23 cellular contexts compared by ENCODE assay signal in the genomic region with DNA sequence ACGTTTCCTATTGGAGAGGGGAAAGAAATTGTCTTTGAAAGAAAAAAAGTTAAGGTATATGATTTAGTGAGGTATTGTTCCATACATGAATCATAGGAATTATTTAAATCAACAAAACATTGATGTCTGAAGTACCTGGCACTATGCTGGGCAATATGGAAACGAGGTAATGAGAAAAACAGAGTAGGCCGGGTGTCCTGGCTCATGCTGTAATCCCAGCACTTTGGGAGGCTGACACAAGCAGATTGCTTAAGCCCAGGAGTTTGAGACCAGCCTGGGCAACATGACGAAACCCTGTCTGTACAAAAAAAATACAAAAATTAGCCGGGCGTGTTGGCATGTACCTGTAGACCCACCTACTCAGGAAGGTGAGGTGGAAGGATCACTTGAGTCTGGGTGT. TPM values are rescaled to one million over a fixed set of nuclear protein-coding genes. Genes with fewer than 3 reads are reported as not detected.
DNase-seq lines count a peak whose midpoint lies in the region; ATAC-seq and TF ChIP-seq lines count a peak whose summit lies in the region.
"Had no signal": no experiment of that assay in that cellular context is flagged by ENCODE, and none has a peak within 500 bp of the region (broad histone marks: within the 10 kb centered on the region; RNA-seq: fewer than 3 reads in every experiment).

No MANE protein-coding gene starts in this region.

- H3K27ac Mint-ChIP-seq in activated CD4-positive, alpha-beta T cell treated with anti-CD3 and anti-CD28 coated beads, Interleukin-2, amount 10 ng/mL, durations not matched to agents 24 days and 14 days = peak overlapping the region; percentile 67
- H3K27ac Mint-ChIP-seq in GM23338 = peak overlapping the region; percentile 0; the same call in 1 of the 2 replicates
- H3K27ac Mint-ChIP-seq in activated naive CD8-positive, alpha-beta T cell treated with anti-CD3 and anti-CD28 coated beads, Interleukin-2, amount 10 ng/mL, durations not matched to agents 7 days and 5 days = peak overlapping the region; percentile 27
- H3K27ac Mint-ChIP-seq in naive thymus-derived CD4-positive, alpha-beta T cell = peak overlapping the region in 8 of 9 donors; percentile 3 to 56 (median 14)
- H3K27ac Mint-ChIP-seq: type B pancreatic cell had no signal

- CTCF ChIA-PET in naive thymus-derived CD4-positive, alpha-beta T cell (lab: Charles Lee) = no interaction called here

- no peak overlapping the region for H2AFZ ChIP-seq in GM23338

- H3K27me3 Mint-ChIP-seq in activated CD4-positive, alpha-beta T cell treated with anti-CD3 and anti-CD28 coated beads, Interleukin-2, amount 10 ng/mL, durations not matched to agents 24 days and 14 days = no peaks in the 10 kb centered on the region
- peaks cover 16% of the 10 kb centered on the region for H3K27me3 Mint-ChIP-seq in GM23338 (ENCODE audit: insufficient read depth, low read depth, poor library complexity)
- no peaks in the 10 kb centered on the region for H3K27me3 Mint-ChIP-seq in activated naive CD8-positive, alpha-beta T cell treated with anti-CD3 and anti-CD28 coated beads, Interleukin-2, amount 10 ng/mL, durations not matched to agents 7 days and 5 days
- H3K27me3 Mint-ChIP-seq in naive thymus-derived CD4-positive, alpha-beta T cell = no peaks in the 10 kb centered on the region
- H3K27me3 Mint-ChIP-seq: type B pancreatic cell had no signal

- H3K4me2 ChIP-seq in GM23338 = no peak overlapping the region
- H3K4me2 ChIP-seq: KMS-11 had no signal

- H3K9me3 Mint-ChIP-seq in activated CD4-positive, alpha-beta T cell treated with anti-CD3 and anti-CD28 coated beads, Interleukin-2, amount 10 ng/mL, durations not matched to agents 24 days and 14 days = peaks cover 4% of the 10 kb centered on the region
- no peaks in the 10 kb centered on the region; the same call in 2 of the 3 replicates for H3K9me3 Mint-ChIP-seq in GM23338
- H3K9me3 Mint-ChIP-seq in activated naive CD8-positive, alpha-beta T cell treated with anti-CD3 and anti-CD28 coated beads, Interleukin-2, amount 10 ng/mL, durations not matched to agents 7 days and 5 days = peaks cover 5% of the 10 kb centered on the region
- peaks cover 0 to 17% (median 6%) of the 10 kb centered on the region in 11 donors for H3K9me3 Mint-ChIP-seq in naive thymus-derived CD4-positive, alpha-beta T cell

- peaks cover 6% of the 10 kb centered on the region; the same call in 1 of the 2 replicates for H3K36me3 ChIP-seq in GM23338 (ENCODE audit: insufficient read depth)
- H3K36me3 ChIP-seq in naive thymus-derived CD4-positive, alpha-beta T cell (ENCODE audit: control insufficient read depth in 2 of 3, insufficient read depth in 3 of 3, low read length in 3 of 3) = peaks cover 0 to 10% (median 0%) of the 10 kb centered on the region in 3 experiments

- ATAC-seq in GM23338 = no peak
- no peak for ATAC-seq in activated naive CD8-positive, alpha-beta T cell treated with anti-CD3 and anti-CD28 coated beads, Interleukin-2, amount 10 ng/mL, durations not matched to agents 7 days and 5 days (ENCODE audit: low read depth)
- ATAC-seq in naive thymus-derived CD4-positive, alpha-beta T cell = no peak
- no peak for ATAC-seq in GM18517 (IDR thresholded peaks at IDR 0.05; ENCODE audit: unreplicated experiment)
- ATAC-seq: left cardiac atrium, psoas muscle, Right ventricle myocardium inferior had no signal

- H3K36me3 Mint-ChIP-seq in activated CD4-positive, alpha-beta T cell treated with anti-CD3 and anti-CD28 coated beads, Interleukin-2, amount 10 ng/mL, durations not matched to agents 24 days and 14 days (ENCODE audit: low read depth) = peaks cover 66% of the 10 kb centered on the region
- H3K36me3 Mint-ChIP-seq in GM23338 (ENCODE audit: low read depth) = peaks cover 54% of the 10 kb centered on the region
- H3K36me3 Mint-ChIP-seq in activated naive CD8-positive, alpha-beta T cell treated with anti-CD3 and anti-CD28 coated beads, Interleukin-2, amount 10 ng/mL, durations not matched to agents 7 days and 5 days = peaks cover 53% of the 10 kb centered on the region
- H3K36me3 Mint-ChIP-seq in naive thymus-derived CD4-positive, alpha-beta T cell = peaks cover 14 to 74% (median 49%) of the 10 kb centered on the region in 5 donors

- peaks cover 0 to 2% (median 0%) of the 10 kb centered on the region in 3 experiments for H3K9me3 ChIP-seq in naive thymus-derived CD4-positive, alpha-beta T cell (ENCODE audit: control insufficient read depth in 2 of 3, low read length in 3 of 3)
- H3K9me3 ChIP-seq: Caco-2, psoas muscle had no signal

- H3K27ac ChIP-seq in GM23338 (ENCODE audit: low read depth) = peak overlapping the region; percentile 4; the same call in 1 of the 2 replicates
- H3K27ac ChIP-seq in naive thymus-derived CD4-positive, alpha-beta T cell (ENCODE audit: low read depth, low read length) = no peak overlapping the region
- H3K27ac ChIP-seq: ascending aorta, KMS-11, psoas muscle, stomach had no signal

- TF ChIP-seq CTCF in GM23338 (conservative IDR thresholded peaks at IDR 0.05; ENCODE audit: low read depth in 2 of 2) = no peak

- peaks cover 12% of the 10 kb centered on the region for H3F3A ChIP-seq in GM23338 (replicated peaks; ENCODE audit: low read depth)

- intact Hi-C loops in activated CD4-positive, alpha-beta T cell treated with anti-CD3 and anti-CD28 coated beads, Interleukin-2, amount 10 ng/mL, durations not matched to agents 24 days and 14 days (cut with micrococcal nuclease) = no loop called here
- intact Hi-C loops in naive thymus-derived CD4-positive, alpha-beta T cell (cut with micrococcal nuclease) = no loop called here

- H4K20me1 ChIP-seq in GM23338 (replicated peaks; ENCODE audit: insufficient read depth) = peaks cover 62% of the 10 kb centered on the region

- no peak overlapping the region for H3K4me3 Mint-ChIP-seq in activated CD4-positive, alpha-beta T cell treated with anti-CD3 and anti-CD28 coated beads, Interleukin-2, amount 10 ng/mL, durations not matched to agents 24 days and 14 days
- H3K4me3 Mint-ChIP-seq in GM23338 = no peak overlapping the region
- H3K4me3 Mint-ChIP-seq in activated naive CD8-positive, alpha-beta T cell treated with anti-CD3 and anti-CD28 coated beads, Interleukin-2, amount 10 ng/mL, durations not matched to agents 7 days and 5 days = peak overlapping the region; percentile 12
- H3K4me3 Mint-ChIP-seq in naive thymus-derived CD4-positive, alpha-beta T cell = peak overlapping the region in 5 of 10 donors; percentile 10 to 45 (median 30)
- H3K4me3 Mint-ChIP-seq: type B pancreatic cell had no signal

- no peaks in the 10 kb centered on the region for H3K27me3 ChIP-seq in GM23338 (ENCODE audit: insufficient read depth)
- no peaks in the 10 kb centered on the region for H3K27me3 ChIP-seq in naive thymus-derived CD4-positive, alpha-beta T cell (ENCODE audit: control insufficient read depth in 2 of 2, insufficient read depth in 2 of 2, low read length in 2 of 2)
- H3K27me3 ChIP-seq: ascending aorta, stomach had no signal

- peaks cover 52% of the 10 kb centered on the region for H3K4me1 Mint-ChIP-seq in activated CD4-positive, alpha-beta T cell treated with anti-CD3 and anti-CD28 coated beads, Interleukin-2, amount 10 ng/mL, durations not matched to agents 24 days and 14 days
- peaks cover 48% of the 10 kb centered on the region for H3K4me1 Mint-ChIP-seq in GM23338
- H3K4me1 Mint-ChIP-seq in activated naive CD8-positive, alpha-beta T cell treated with anti-CD3 and anti-CD28 coated beads, Interleukin-2, amount 10 ng/mL, durations not matched to agents 7 days and 5 days = peaks cover 45% of the 10 kb centered on the region
- H3K4me1 Mint-ChIP-seq in naive thymus-derived CD4-positive, alpha-beta T cell = peaks cover 43 to 89% (median 73%) of the 10 kb centered on the region in 7 donors

- H3K9me2 ChIP-seq in GM23338 (ENCODE audit: insufficient read depth) = no peaks in the 10 kb centered on the region

- POLR2A ChIA-PET in activated naive CD8-positive, alpha-beta T cell treated with anti-CD3 and anti-CD28 coated beads, Interleukin-2, amount 10 ng/mL, durations not matched to agents 7 days and 5 days (lab: Charles Lee) = no interaction called here
- POLR2A ChIA-PET in naive thymus-derived CD4-positive, alpha-beta T cell (lab: Charles Lee) = no interaction called here

- no peak overlapping the region for H3K4me3 ChIP-seq in GM23338
- no peak overlapping the region for H3K4me3 ChIP-seq in naive thymus-derived CD4-positive, alpha-beta T cell (ENCODE audit: low read length)
- H3K4me3 ChIP-seq: ascending aorta, psoas muscle, skin epidermis, stomach had no signal

- peaks cover 100% of the 10 kb centered on the region for H3K79me2 ChIP-seq in GM23338 (replicated peaks; ENCODE audit: insufficient read depth)

- peaks cover 25% of the 10 kb centered on the region for H3K4me1 ChIP-seq in GM23338 (ENCODE audit: insufficient read depth)
- H3K4me1 ChIP-seq in naive thymus-derived CD4-positive, alpha-beta T cell (ENCODE audit: control insufficient read depth in 2 of 2, insufficient read depth in 2 of 2, low read length in 2 of 2) = peaks cover 19 to 29% of the 10 kb centered on the region in 2 donors
- H3K4me1 ChIP-seq: Caco-2 had no signal

- DNase-seq in activated CD4-positive, alpha-beta T cell treated with anti-CD3 and anti-CD28 coated beads, Interleukin-2, amount 10 ng/mL, durations not matched to agents 24 days and 14 days = no peak
- DNase-seq in activated CD4-positive, alpha-beta T cell treated with anti-CD3 and anti-CD28 coated beads for 1 hour = no peak
- DNase-seq in GM23338 (ENCODE audit: low spot score) = no peak
- DNase-seq in activated naive CD8-positive, alpha-beta T cell treated with anti-CD3 and anti-CD28 coated beads, Interleukin-2, amount 10 ng/mL, durations not matched to agents 7 days and 5 days = no peak
- no peak for DNase-seq in naive thymus-derived CD4-positive, alpha-beta T cell
- no peak for DNase-seq in NCI-H69 (lab: John Stamatoyannopoulos, UW)
- no peak for DNase-seq in effector CD4-positive, alpha-beta T cell
- DNase-seq: 8988T; activated CD4-positive, alpha-beta T cell treated with anti-CD3 and anti-CD28 coated beads for 48 hours; AML-193; Caco-2; left cardiac atrium; NCI-H187 treated with DMSO at 0.1 percent for 48 hours; NCI-H774; OCI-M1; psoas muscle; stomach had no signal

TF ChIP-seq in GM23338, 12 proteins besides CTCF, POLR2A, EP300 and RAD21 (continues in another document):
- no peak for TF ChIP-seq CREB1 (CRISPR knock-in tag; IDR thresholded peaks at IDR 0.05; ENCODE audit: low read depth)
- no peak for TF ChIP-seq ZNF114 (CRISPR knock-in tag; IDR thresholded peaks at IDR 0.05)
- no peak for TF ChIP-seq JUNB (IDR thresholded peaks at IDR 0.05; ENCODE audit: unreplicated experiment)

RNA-seq across cellular contexts. Expression of gene AEBP2, which starts 45.9 kb away (rescaled TPM):
- total RNA-seq in activated CD4-positive, alpha-beta T cell treated with anti-CD3 and anti-CD28 coated beads, Interleukin-2, amount 10 ng/mL, durations not matched to agents 24 days and 14 days = 55.5 and 59.2 TPM in 2 replicates
- 48.1 and 48.9 TPM in 2 replicates for total RNA-seq in GM23338 (2014; rRNA removed; shearing (Covaris generic))
- polyA plus RNA-seq in GM23338 (2016; fragmentation: Nextera tagmentation; extraction: Ambion mirVana) = 37.1 and 39.3 TPM in 2 replicates
- 10 to 100 TPM; 60.3 to 62.7 TPM for total RNA-seq in activated naive CD8-positive, alpha-beta T cell treated with anti-CD3 and anti-CD28 coated beads, Interleukin-2, amount 10 ng/mL, durations not matched to agents 7 days and 5 days
- total RNA-seq in naive thymus-derived CD4-positive, alpha-beta T cell = 10 to 100 TPM; 49.2 to 58.7 (median 57.5) TPM
- polyA plus RNA-seq in naive thymus-derived CD4-positive, alpha-beta T cell = 10 to 100 TPM; 11.3 to 19.5 TPM

Comparison
In these comparisons a context has a peak if more than half of its experiments do, and no peak if none do; other contexts are left out.
1. H3K27ac Mint-ChIP-seq: peak in every context shown above with its lines; median percentile 67 in activated CD4-positive, alpha-beta T cell treated with anti-CD3 and anti-CD28 coated beads, Interleukin-2, amount 10 ng/mL, durations not matched to agents 24 days and 14 days; 27 in activated naive CD8-positive, alpha-beta T cell treated with anti-CD3 and anti-CD28 coated beads, Interleukin-2, amount 10 ng/mL, durations not matched to agents 7 days and 5 days; 14 in naive thymus-derived CD4-positive, alpha-beta T cell; 0 in GM23338.